24 cellular contexts compared by ENCODE assay signal in the genomic region with DNA sequence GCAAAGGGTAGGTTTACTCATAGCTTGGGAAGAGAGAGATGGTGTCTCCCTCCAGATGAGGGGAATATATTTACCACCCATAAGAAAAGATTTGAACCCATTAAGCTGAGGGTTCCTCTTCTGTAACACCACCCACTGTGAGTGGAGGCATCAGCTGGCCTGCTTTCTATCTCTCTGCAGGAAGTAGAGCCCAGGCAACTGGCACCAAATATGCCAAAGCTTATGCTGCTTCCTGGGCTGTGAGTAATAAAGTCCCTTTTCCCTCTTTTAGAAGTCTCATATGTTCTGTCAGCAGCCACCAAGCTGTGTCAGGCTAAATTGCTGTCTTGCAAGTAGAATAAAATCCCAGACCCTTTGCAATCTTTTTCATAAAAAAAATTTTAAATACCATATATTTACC.
DNase-seq lines count a peak whose midpoint lies in the region; ATAC-seq and TF ChIP-seq lines count a peak whose summit lies in the region.
"Had no signal": no experiment of that assay in that cellular context is flagged by ENCODE, and none has a peak within 500 bp of the region (broad histone marks: within the 10 kb centered on the region; RNA-seq: fewer than 3 reads in every experiment).

No MANE protein-coding gene starts in this region.

- TF ChIP-seq CTCF in cardiac muscle cell (IDR thresholded peaks at IDR 0.05; ENCODE audit: low read depth, low read length) (no peak), HFFc6 (IDR thresholded peaks at IDR 0.05) (no peak)

- intact Hi-C loops in cardiac septum (cut with DNase I), result no loop called here

- no peaks in the 10 kb centered on the region for H3K36me3 Mint-ChIP-seq in activated T-helper 17 cell treated with anti-CD3 and anti-CD28 coated beads, Interleukin-2, amount 50 U/mL, for 72 hours (ENCODE audit: low read depth)
- H3K36me3 Mint-ChIP-seq in stimulated activated effector memory CD8-positive, alpha-beta T cell treated with anti-CD3 and anti-CD28 coated beads, Interleukin-12 subunit alpha, Interleukin-12 subunit beta, amount 100 ng/mL, for 72 hours, result no peaks in the 10 kb centered on the region
- no peaks in the 10 kb centered on the region for H3K36me3 Mint-ChIP-seq in HFFc6 (ENCODE audit: low read depth)

- H3K4me1 ChIP-seq in cardiac muscle cell (ENCODE audit: low read depth), result no peaks in the 10 kb centered on the region

- peaks cover 3% of the 10 kb centered on the region for H3K27me3 Mint-ChIP-seq in activated T-helper 17 cell treated with anti-CD3 and anti-CD28 coated beads, Interleukin-2, amount 50 U/mL, for 72 hours
- no peaks in the 10 kb centered on the region for H3K27me3 Mint-ChIP-seq in HFFc6 (ENCODE audit: insufficient read depth)

- DNase-seq in cardiac muscle cell (ENCODE audit: low read depth in 1 of 2, low spot score in 1 of 2), result no peak
- DNase-seq in cardiac septum (ENCODE audit: low spot score), result no peak
- peak; percentile 49 for DNase-seq in MV-4-11 (lab: John Stamatoyannopoulos, UW)
- DNase-seq in stimulated activated effector memory CD8-positive, alpha-beta T cell treated with anti-CD3 and anti-CD28 coated beads, Interleukin-12 subunit alpha, Interleukin-12 subunit beta, amount 100 ng/mL, for 72 hours (ENCODE audit: low spot score in 2 of 2), result no peak
- no peak for DNase-seq in HFFc6
- no peak for DNase-seq in NCI-H1092 treated with DMSO at 0.1 percent for 48 hours (lab: John Stamatoyannopoulos, UW)
- DNase-seq: 8988T; DMS53; GM23248; H9; IMR-90; KG1; MM.1S; NCI-H2029; NCI-H446; NCI-H524 treated with DMSO at 0.1 percent for 48 hours; NCI-H774; NK-92 treated with Interleukin-12 subunit alpha and Interleukin-12 subunit beta, amount 100 ng/mL, for 24 hours; RPMI8226; SIG-M5; SK-N-SH; SW 1271 had no signal

- H3K27ac ChIP-seq in cardiac muscle cell, result peak overlapping the region; percentile 26
- H3K27ac ChIP-seq: GM23248 had no signal

- ATAC-seq in activated T-helper 17 cell treated with anti-CD3 and anti-CD28 coated beads, Interleukin-2, amount 50 U/mL, for 72 hours (replicated peaks), result peak; percentile 21
- peak; percentile 21 for ATAC-seq in stimulated activated effector memory CD8-positive, alpha-beta T cell treated with anti-CD3 and anti-CD28 coated beads, Interleukin-12 subunit alpha, Interleukin-12 subunit beta, amount 100 ng/mL, for 72 hours
- ATAC-seq in GM18520 (IDR thresholded peaks at IDR 0.05; ENCODE audit: unreplicated experiment), result no peak

- H3K9me3 ChIP-seq in cardiac muscle cell (ENCODE audit: low read depth), result no peaks in the 10 kb centered on the region
- H3K9me3 ChIP-seq: SK-N-SH had no signal

- H3K9me3 Mint-ChIP-seq in activated T-helper 17 cell treated with anti-CD3 and anti-CD28 coated beads, Interleukin-2, amount 50 U/mL, for 72 hours, result no peaks in the 10 kb centered on the region
- no peaks in the 10 kb centered on the region for H3K9me3 Mint-ChIP-seq in stimulated activated effector memory CD8-positive, alpha-beta T cell treated with anti-CD3 and anti-CD28 coated beads, Interleukin-12 subunit alpha, Interleukin-12 subunit beta, amount 100 ng/mL, for 72 hours
- H3K9me3 Mint-ChIP-seq in HFFc6, result no peaks in the 10 kb centered on the region
- H3K9me3 Mint-ChIP-seq: H9 had no signal

- H3K4me3 Mint-ChIP-seq in activated T-helper 17 cell treated with anti-CD3 and anti-CD28 coated beads, Interleukin-2, amount 50 U/mL, for 72 hours, result no peak overlapping the region
- H3K4me3 Mint-ChIP-seq in stimulated activated effector memory CD8-positive, alpha-beta T cell treated with anti-CD3 and anti-CD28 coated beads, Interleukin-12 subunit alpha, Interleukin-12 subunit beta, amount 100 ng/mL, for 72 hours, result no peak overlapping the region
- no peak overlapping the region for H3K4me3 Mint-ChIP-seq in HFFc6
- H3K4me3 Mint-ChIP-seq: H9 had no signal

- H3K4me3 ChIP-seq in cardiac muscle cell, result no peak overlapping the region
- H3K4me3 ChIP-seq: GM23248 had no signal

- no peaks in the 10 kb centered on the region for H3K36me3 ChIP-seq in cardiac muscle cell

- no peaks in the 10 kb centered on the region for H3K4me1 Mint-ChIP-seq in activated T-helper 17 cell treated with anti-CD3 and anti-CD28 coated beads, Interleukin-2, amount 50 U/mL, for 72 hours
- no peaks in the 10 kb centered on the region for H3K4me1 Mint-ChIP-seq in stimulated activated effector memory CD8-positive, alpha-beta T cell treated with anti-CD3 and anti-CD28 coated beads, Interleukin-12 subunit alpha, Interleukin-12 subunit beta, amount 100 ng/mL, for 72 hours
- H3K4me1 Mint-ChIP-seq in HFFc6 (ENCODE audit: low read depth), result peaks cover 17% of the 10 kb centered on the region
- H3K4me1 Mint-ChIP-seq: H9 had no signal

- no peaks in the 10 kb centered on the region for H3K27me3 ChIP-seq in cardiac muscle cell

- H3K27ac Mint-ChIP-seq in activated T-helper 17 cell treated with anti-CD3 and anti-CD28 coated beads, Interleukin-2, amount 50 U/mL, for 72 hours, result no peak overlapping the region
- no peak overlapping the region for H3K27ac Mint-ChIP-seq in stimulated activated effector memory CD8-positive, alpha-beta T cell treated with anti-CD3 and anti-CD28 coated beads, Interleukin-12 subunit alpha, Interleukin-12 subunit beta, amount 100 ng/mL, for 72 hours
- H3K27ac Mint-ChIP-seq in HFFc6, result no peak overlapping the region
- H3K27ac Mint-ChIP-seq: H9 had no signal
